In genomic region chr1:32208891-32209309, GRCh38 we compare ENCODE assay signal across 8 cellular contexts. TPM values are rescaled to one million over a fixed set of nuclear protein-coding genes. Genes with fewer than 3 reads are reported as not detected.
DNase-seq lines count a peak whose midpoint lies in the region; ATAC-seq lines count a peak whose summit lies in the region.

Gene DCDC2B (plus strand): TSS chr1:32209089. CDS start chr1:32209094, 5 bp downstream.

- peak; percentile 96 for DNase-seq in DMS53 treated with DMSO at 0.1 percent for 48 hours (lab: John Stamatoyannopoulos, UW; ENCODE audit: unreplicated experiment)
- DNase-seq in NCI-H187 treated with DMSO at 0.1 percent for 48 hours (lab: John Stamatoyannopoulos, UW), result peak; percentile 74
- no peak for DNase-seq in activated T-helper 1 cell treated with anti-CD3 and anti-CD28 coated beads, Interleukin-12 subunit alpha, Interleukin-12 subunit beta, Interleukin-2, Interleukin-4 antibody, amounts not matched to agents 30 ng/mL and 10 ng/mL and 1 ng/mL, durations not matched to agents 14 hours and 24 hours and 36 hours (ENCODE audit: low spot score)
- DNase-seq in activated T-cell treated with anti-CD3 and anti-CD28 coated beads, Interleukin-2, amount 50 U/mL, for 48 hours, result no peak
- no peak for DNase-seq in aorta
- DNase-seq in SKM-1 (lab: John Stamatoyannopoulos, UW; ENCODE audit: unreplicated experiment), result no peak

- H3K27me3 ChIP-seq in mucosa of rectum (ENCODE audit: control insufficient read depth in 2 of 2, insufficient read depth in 2 of 2, low read length in 2 of 2) (no peaks in the 10 kb centered on the region), aorta (ENCODE audit: control insufficient read depth in 1 of 2, insufficient read depth in 2 of 2, low read length in 1 of 2) (no peaks in the 10 kb centered on the region)

- WGBS in aorta, 2 donors, result 79 to 83% methylated on average over 5 of the region's 5 CpGs

- no peaks in the 10 kb centered on the region for H3K27me3 Mint-ChIP-seq in activated T-helper 1 cell treated with anti-CD3 and anti-CD28 coated beads, Interleukin-12 subunit alpha, Interleukin-12 subunit beta, Interleukin-2, Interleukin-4 antibody, amounts not matched to agents 30 ng/mL and 10 ng/mL and 1 ng/mL, durations not matched to agents 14 hours and 24 hours and 36 hours (ENCODE audit: insufficient read depth)

- H3K4me3 Mint-ChIP-seq in activated T-helper 1 cell treated with anti-CD3 and anti-CD28 coated beads, Interleukin-12 subunit alpha, Interleukin-12 subunit beta, Interleukin-2, Interleukin-4 antibody, amounts not matched to agents 30 ng/mL and 10 ng/mL and 1 ng/mL, durations not matched to agents 14 hours and 24 hours and 36 hours, result no peak within 1 kb of the TSS

- H3K27ac Mint-ChIP-seq in activated T-helper 1 cell treated with anti-CD3 and anti-CD28 coated beads, Interleukin-12 subunit alpha, Interleukin-12 subunit beta, Interleukin-2, Interleukin-4 antibody, amounts not matched to agents 30 ng/mL and 10 ng/mL and 1 ng/mL, durations not matched to agents 14 hours and 24 hours and 36 hours, result peak within 1 kb of the TSS; percentile 40

- H3K36me3 ChIP-seq in mucosa of rectum (ENCODE audit: control insufficient read depth in 2 of 2, insufficient read depth in 2 of 2, low read length in 2 of 2) (peaks cover 0 to 3% of the 10 kb centered on the region in 2 donors), aorta (ENCODE audit: control insufficient read depth in 1 of 2, insufficient read depth in 2 of 2, low read length in 1 of 2) (no peaks in the 10 kb centered on the region)

- H3K9me3 ChIP-seq in mucosa of rectum (ENCODE audit: control insufficient read depth in 2 of 2, low read length in 2 of 2), result no peaks in the 10 kb centered on the region
- H3K9me3 ChIP-seq in aorta (ENCODE audit: control insufficient read depth, low read length), result no peaks in the 10 kb centered on the region

- H3K9me3 Mint-ChIP-seq in activated T-helper 1 cell treated with anti-CD3 and anti-CD28 coated beads, Interleukin-12 subunit alpha, Interleukin-12 subunit beta, Interleukin-2, Interleukin-4 antibody, amounts not matched to agents 30 ng/mL and 10 ng/mL and 1 ng/mL, durations not matched to agents 14 hours and 24 hours and 36 hours, result no peaks in the 10 kb centered on the region

- H3K4me3 ChIP-seq in mucosa of rectum (ENCODE audit: low read length in 2 of 2) (no peak within 1 kb of the TSS), aorta (ENCODE audit: low read length in 2 of 2) (no peak within 1 kb of the TSS)

- H3K4me1 ChIP-seq in mucosa of rectum (ENCODE audit: control insufficient read depth in 2 of 2, insufficient read depth in 2 of 2, low read length in 2 of 2), result peaks cover 23 to 26% of the 10 kb centered on the region in 2 donors
- no peaks in the 10 kb centered on the region for H3K4me1 ChIP-seq in aorta (ENCODE audit: control insufficient read depth in 1 of 2, insufficient read depth in 2 of 2, low read length in 2 of 2)

- H3K27ac ChIP-seq in mucosa of rectum (ENCODE audit: low read depth in 2 of 2, low read length in 2 of 2) (peak within 1 kb of the TSS; percentile 62 to 85), aorta (ENCODE audit: low read depth in 1 of 2, low read length in 2 of 2) (no peak within 1 kb of the TSS)

- intact Hi-C loops in activated T-helper 1 cell treated with anti-CD3 and anti-CD28 coated beads, Interleukin-12 subunit alpha, Interleukin-12 subunit beta, Interleukin-2, Interleukin-4 antibody, amounts not matched to agents 30 ng/mL and 10 ng/mL and 1 ng/mL, durations not matched to agents 14 hours and 24 hours and 36 hours (cut with micrococcal nuclease), result no loop called here
- intact Hi-C loops in aorta (cut with DNase I), result no loop called here

- ATAC-seq in aorta (ENCODE audit: low FRiP score), result no peak
- no peak for ATAC-seq in GM19455 (IDR thresholded peaks at IDR 0.05; ENCODE audit: unreplicated experiment)

- H3K9ac ChIP-seq in mucosa of rectum (ENCODE audit: low read depth in 1 of 2, low read length in 2 of 2), result peak within 1 kb of the TSS; percentile 24 to 34

- H3K36me3 Mint-ChIP-seq in activated T-helper 1 cell treated with anti-CD3 and anti-CD28 coated beads, Interleukin-12 subunit alpha, Interleukin-12 subunit beta, Interleukin-2, Interleukin-4 antibody, amounts not matched to agents 30 ng/mL and 10 ng/mL and 1 ng/mL, durations not matched to agents 14 hours and 24 hours and 36 hours (ENCODE audit: low read depth), result peaks cover 5% of the 10 kb centered on the region

- H3K4me1 Mint-ChIP-seq in activated T-helper 1 cell treated with anti-CD3 and anti-CD28 coated beads, Interleukin-12 subunit alpha, Interleukin-12 subunit beta, Interleukin-2, Interleukin-4 antibody, amounts not matched to agents 30 ng/mL and 10 ng/mL and 1 ng/mL, durations not matched to agents 14 hours and 24 hours and 36 hours (ENCODE audit: low read depth), result peaks cover 15% of the 10 kb centered on the region

RNA-seq across cellular contexts. Expression of gene DCDC2B, which starts in this region (rescaled TPM):
- total RNA-seq in activated T-helper 1 cell treated with anti-CD3 and anti-CD28 coated beads, Interleukin-12 subunit alpha, Interleukin-12 subunit beta, Interleukin-2, Interleukin-4 antibody, amounts not matched to agents 30 ng/mL and 10 ng/mL and 1 ng/mL, durations not matched to agents 14 hours and 24 hours and 36 hours, result 0.15 TPM in 1 of 2 replicates, not detected in the other
- total RNA-seq in aorta, result not detected
- polyA plus RNA-seq in aorta, result not detected

Comparison
In these comparisons a context has a peak if more than half of its experiments do, and no peak if none do; other contexts are left out.
1. DNase-seq: peak in DMS53 treated with DMSO at 0.1 percent for 48 hours (single experiment) and NCI-H187 treated with DMSO at 0.1 percent for 48 hours (single experiment); none in activated T-helper 1 cell treated with anti-CD3 and anti-CD28 coated beads, Interleukin-12 subunit alpha, Interleukin-12 subunit beta, Interleukin-2, Interleukin-4 antibody, amounts not matched to agents 30 ng/mL and 10 ng/mL and 1 ng/mL, durations not matched to agents 14 hours and 24 hours and 36 hours (single experiment), activated T-cell treated with anti-CD3 and anti-CD28 coated beads, Interleukin-2, amount 50 U/mL, for 48 hours (0 of 2), aorta (0 of 2) and SKM-1 (single experiment).
2. H3K27ac ChIP-seq: peak in mucosa of rectum (2 of 2); none in aorta (0 of 2).